Comparison of ENCODE assay signal across 22 cellular contexts in genomic region chr16:49562228-49562627, GRCh38.
"Had no signal": no experiment of that assay in that cellular context is flagged by ENCODE, and none has a peak within 500 bp of the region (broad histone marks: within the 10 kb centered on the region; RNA-seq: fewer than 3 reads in every experiment).

No MANE protein-coding gene starts in this region.

- ATAC-seq: mucosa of descending colon; natural killer cell treated with Interleukin-12 subunit alpha and Interleukin-12 subunit beta and Interleukin-15 and Interleukin-18, amount 100 ng/mL, for 72 hours; right cardiac atrium; WTC11 had no signal

- DNase-seq: activated CD4-positive, alpha-beta memory T cell treated with anti-CD3 and anti-CD28 coated beads, Interleukin-2, amount 10 ng/mL, durations not matched to agents 7 days and 5 days; activated CD4-positive, alpha-beta T cell treated with anti-CD3 and anti-CD28 coated beads for 1 hour; activated CD4-positive, alpha-beta T cell treated with anti-CD3 and anti-CD28 coated beads, Interleukin-2, amount 10 ng/mL, durations not matched to agents 7 days and 5 days; activated CD8-positive, alpha-beta memory T cell treated with anti-CD3 and anti-CD28 coated beads, Interleukin-2, amount 50 U/mL, for 48 hours; activated gamma-delta T cell; activated naive CD4-positive, alpha-beta T cell treated with anti-CD3 and anti-CD28 coated beads, Interleukin-2, amount 10 ng/mL, durations not matched to agents 7 days and 5 days; activated naive CD8-positive, alpha-beta T cell treated with anti-CD3 and anti-CD28 coated beads, Interleukin-2, amount 10 ng/mL, durations not matched to agents 7 days and 5 days; activated T-cell treated with anti-CD3 and anti-CD28 coated beads, Interleukin-2, amount 50 U/mL, for 24 hours; dorsolateral prefrontal cortex; effector memory CD4-positive, alpha-beta T cell; islet precursor cell; left ventricle myocardium inferior; mucosa of descending colon; posterior cingulate gyrus; right cardiac atrium; stimulated activated naive CD4-positive, alpha-beta T cell treated with Interleukin-2 at 50 U/mL for 16 hours had no signal

- H3K9me3 ChIP-seq: ascending aorta, left ventricle myocardium inferior, mucosa of descending colon, tibial nerve had no signal

- H3K27ac ChIP-seq: ascending aorta, coronary artery, dorsolateral prefrontal cortex, hepatocyte, left ventricle myocardium inferior, tibial nerve had no signal

- H3K4me3 ChIP-seq: ascending aorta, coronary artery, dorsolateral prefrontal cortex, hepatocyte, left ventricle myocardium inferior, mucosa of descending colon, tibial nerve had no signal

- H3K4me1 ChIP-seq: ascending aorta had no signal

- H3K36me3 ChIP-seq: ascending aorta, left ventricle myocardium inferior, tibial nerve had no signal

- H3K27me3 ChIP-seq: ascending aorta, hepatocyte, tibial nerve had no signal
